In the genomic region with DNA sequence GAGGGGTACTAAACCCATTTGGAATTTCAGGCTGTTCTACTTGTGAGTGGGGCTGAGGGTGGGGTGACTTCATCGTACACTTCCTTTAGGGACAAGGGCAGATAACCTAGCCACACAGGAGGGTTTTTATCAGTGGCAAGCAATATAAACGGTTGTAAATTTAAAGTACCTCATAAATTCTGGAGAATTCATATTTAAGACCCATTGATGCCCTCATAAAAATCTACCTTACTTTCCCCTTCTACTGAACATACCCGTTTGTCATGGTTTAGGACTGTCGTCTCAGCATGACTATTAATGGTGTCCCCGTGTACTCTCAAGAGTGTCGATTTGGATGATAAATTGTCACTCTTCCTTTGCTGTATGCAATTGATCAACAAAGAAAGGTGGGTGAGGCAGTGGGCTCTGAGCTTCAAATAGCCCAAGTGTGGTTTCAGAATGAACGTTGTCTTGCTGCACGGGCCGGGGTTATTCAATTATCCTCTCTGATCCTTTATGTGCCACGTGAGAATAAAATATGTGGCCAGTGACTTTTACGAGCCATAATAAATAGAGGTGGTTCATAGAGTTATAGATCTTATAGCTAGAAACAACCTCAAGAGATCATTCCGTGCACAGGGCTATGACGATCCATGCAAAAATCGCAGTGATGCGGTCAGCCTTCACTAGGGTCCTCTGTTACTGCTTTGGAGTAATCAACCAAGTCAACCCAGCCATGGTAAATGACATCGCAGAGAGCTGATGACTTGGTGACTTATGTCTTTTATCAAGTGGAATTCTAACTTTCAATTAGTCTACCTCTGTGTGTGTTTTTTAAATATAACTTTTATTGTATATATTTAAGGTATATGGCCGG, we compare ENCODE assay signal across 1 cellular context.
A peak's percentile ranks its signal among the peaks of the same experiment; 100 is the strongest.
TF ChIP-seq lines count a peak whose summit lies in the region.

No MANE protein-coding gene starts in this region.

TF ChIP-seq in HEK293, 187 proteins besides CTCF, POLR2A, EP300 and RAD21 (continued from another document and continues in another):
- TF ChIP-seq, protein P1, sequence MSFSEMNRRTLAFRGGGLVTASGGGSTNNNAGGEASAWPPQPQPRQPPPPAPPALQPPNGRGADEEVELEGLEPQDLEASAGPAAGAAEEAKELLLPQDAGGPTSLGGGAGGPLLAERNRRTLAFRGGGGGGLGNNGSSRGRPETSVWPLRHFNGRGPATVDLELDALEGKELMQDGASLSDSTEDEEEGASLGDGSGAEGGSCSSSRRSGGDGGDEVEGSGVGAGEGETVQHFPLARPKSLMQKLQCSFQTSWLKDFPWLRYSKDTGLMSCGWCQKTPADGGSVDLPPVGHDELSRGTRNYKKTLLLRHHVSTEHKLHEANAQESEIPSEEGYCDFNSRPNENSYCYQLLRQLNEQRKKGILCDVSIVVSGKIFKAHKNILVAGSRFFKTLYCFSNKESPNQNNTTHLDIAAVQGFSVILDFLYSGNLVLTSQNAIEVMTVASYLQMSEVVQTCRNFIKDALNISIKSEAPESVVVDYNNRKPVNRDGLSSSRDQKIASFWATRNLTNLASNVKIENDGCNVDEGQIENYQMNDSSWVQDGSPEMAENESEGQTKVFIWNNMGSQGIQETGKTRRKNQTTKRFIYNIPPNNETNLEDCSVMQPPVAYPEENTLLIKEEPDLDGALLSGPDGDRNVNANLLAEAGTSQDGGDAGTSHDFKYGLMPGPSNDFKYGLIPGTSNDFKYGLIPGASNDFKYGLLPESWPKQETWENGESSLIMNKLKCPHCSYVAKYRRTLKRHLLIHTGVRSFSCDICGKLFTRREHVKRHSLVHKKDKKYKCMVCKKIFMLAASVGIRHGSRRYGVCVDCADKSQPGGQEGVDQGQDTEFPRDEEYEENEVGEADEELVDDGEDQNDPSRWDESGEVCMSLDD (tag by site-specific recombination; IDR thresholded peaks at IDR 0.05): no peak
- TF ChIP-seq ZNF596 (tag by site-specific recombination; IDR thresholded peaks at IDR 0.05): no peak
- TF ChIP-seq, protein P2, sequence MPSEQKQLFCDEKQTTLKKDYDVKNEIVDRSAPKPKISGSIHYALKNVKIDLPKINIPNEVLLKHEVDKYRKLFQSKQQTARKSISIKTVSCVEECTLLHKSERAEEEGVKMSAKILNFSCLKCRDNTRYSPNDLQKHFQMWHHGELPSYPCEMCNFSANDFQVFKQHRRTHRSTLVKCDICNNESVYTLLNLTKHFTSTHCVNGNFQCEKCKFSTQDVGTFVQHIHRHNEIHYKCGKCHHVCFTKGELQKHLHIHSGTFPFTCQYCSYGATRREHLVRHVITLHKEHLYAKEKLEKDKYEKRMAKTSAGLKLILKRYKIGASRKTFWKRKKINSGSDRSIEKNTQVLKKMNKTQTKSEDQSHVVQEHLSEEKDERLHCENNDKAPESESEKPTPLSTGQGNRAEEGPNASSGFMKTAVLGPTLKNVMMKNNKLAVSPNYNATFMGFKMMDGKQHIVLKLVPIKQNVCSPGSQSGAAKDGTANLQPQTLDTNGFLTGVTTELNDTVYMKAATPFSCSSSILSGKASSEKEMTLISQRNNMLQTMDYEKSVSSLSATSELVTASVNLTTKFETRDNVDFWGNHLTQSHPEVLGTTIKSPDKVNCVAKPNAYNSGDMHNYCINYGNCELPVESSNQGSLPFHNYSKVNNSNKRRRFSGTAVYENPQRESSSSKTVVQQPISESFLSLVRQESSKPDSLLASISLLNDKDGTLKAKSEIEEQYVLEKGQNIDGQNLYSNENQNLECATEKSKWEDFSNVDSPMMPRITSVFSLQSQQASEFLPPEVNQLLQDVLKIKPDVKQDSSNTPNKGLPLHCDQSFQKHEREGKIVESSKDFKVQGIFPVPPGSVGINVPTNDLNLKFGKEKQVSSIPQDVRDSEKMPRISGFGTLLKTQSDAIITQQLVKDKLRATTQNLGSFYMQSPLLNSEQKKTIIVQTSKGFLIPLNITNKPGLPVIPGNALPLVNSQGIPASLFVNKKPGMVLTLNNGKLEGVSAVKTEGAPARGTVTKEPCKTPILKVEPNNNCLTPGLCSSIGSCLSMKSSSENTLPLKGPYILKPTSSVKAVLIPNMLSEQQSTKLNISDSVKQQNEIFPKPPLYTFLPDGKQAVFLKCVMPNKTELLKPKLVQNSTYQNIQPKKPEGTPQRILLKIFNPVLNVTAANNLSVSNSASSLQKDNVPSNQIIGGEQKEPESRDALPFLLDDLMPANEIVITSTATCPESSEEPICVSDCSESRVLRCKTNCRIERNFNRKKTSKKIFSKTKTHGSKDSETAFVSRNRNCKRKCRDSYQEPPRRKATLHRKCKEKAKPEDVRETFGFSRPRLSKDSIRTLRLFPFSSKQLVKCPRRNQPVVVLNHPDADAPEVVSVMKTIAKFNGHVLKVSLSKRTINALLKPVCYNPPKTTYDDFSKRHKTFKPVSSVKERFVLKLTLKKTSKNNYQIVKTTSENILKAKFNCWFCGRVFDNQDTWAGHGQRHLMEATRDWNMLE (tag by site-specific recombination; conservative IDR thresholded peaks at IDR 0.05; ENCODE audit: low read depth): no peak
- TF ChIP-seq, protein P3, sequence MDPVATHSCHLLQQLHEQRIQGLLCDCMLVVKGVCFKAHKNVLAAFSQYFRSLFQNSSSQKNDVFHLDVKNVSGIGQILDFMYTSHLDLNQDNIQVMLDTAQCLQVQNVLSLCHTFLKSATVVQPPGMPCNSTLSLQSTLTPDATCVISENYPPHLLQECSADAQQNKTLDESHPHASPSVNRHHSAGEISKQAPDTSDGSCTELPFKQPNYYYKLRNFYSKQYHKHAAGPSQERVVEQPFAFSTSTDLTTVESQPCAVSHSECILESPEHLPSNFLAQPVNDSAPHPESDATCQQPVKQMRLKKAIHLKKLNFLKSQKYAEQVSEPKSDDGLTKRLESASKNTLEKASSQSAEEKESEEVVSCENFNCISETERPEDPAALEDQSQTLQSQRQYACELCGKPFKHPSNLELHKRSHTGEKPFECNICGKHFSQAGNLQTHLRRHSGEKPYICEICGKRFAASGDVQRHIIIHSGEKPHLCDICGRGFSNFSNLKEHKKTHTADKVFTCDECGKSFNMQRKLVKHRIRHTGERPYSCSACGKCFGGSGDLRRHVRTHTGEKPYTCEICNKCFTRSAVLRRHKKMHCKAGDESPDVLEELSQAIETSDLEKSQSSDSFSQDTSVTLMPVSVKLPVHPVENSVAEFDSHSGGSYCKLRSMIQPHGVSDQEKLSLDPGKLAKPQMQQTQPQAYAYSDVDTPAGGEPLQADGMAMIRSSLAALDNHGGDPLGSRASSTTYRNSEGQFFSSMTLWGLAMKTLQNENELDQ (tag by site-specific recombination; IDR thresholded peaks at IDR 0.05; ENCODE audit: low read depth): peak; percentile 52; the same call in 1 of the 2 replicates
- TF ChIP-seq SCRT1 (tag by site-specific recombination; IDR thresholded peaks at IDR 0.05; ENCODE audit: borderline replicate concordance): peak; percentile 7; the same call in 1 of the 2 replicates
- no peak for TF ChIP-seq GLIS2 (tag by site-specific recombination; IDR thresholded peaks at IDR 0.05)
- TF ChIP-seq, protein P4, sequence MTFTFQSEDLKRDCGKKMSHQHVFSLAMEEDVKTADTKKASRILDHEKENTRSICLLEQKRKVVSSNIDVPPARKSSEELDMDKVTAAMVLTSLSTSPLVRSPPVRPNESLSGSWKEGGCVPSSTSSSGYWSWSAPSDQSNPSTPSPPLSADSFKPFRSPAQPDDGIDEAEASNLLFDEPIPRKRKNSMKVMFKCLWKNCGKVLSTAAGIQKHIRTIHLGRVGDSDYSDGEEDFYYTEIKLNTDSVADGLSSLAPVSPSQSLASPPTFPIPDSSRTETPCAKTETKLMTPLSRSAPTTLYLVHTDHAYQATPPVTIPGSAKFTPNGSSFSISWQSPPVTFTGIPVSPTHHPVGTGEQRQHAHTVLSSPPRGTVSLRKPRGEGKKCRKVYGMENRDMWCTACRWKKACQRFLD (tag by site-specific recombination; IDR thresholded peaks at IDR 0.05): no peak
- no peak for TF ChIP-seq ZBTB7A (tag by site-specific recombination; IDR thresholded peaks at IDR 0.05; ENCODE audit: low read depth)
- peak; percentile 99; the same call in 1 of the 2 replicates for TF ChIP-seq MZF1 (tag by site-specific recombination; IDR thresholded peaks at IDR 0.05; ENCODE audit: borderline replicate concordance)
- no peak for TF ChIP-seq ZNF433 (tag by site-specific recombination; IDR thresholded peaks at IDR 0.05; ENCODE audit: low read depth)
- TF ChIP-seq KLF7 (tag by site-specific recombination; IDR thresholded peaks at IDR 0.05; ENCODE audit: borderline replicate concordance): peak; percentile 45; the same call in 1 of the 2 replicates
- TF ChIP-seq GLI4 (tag by site-specific recombination; IDR thresholded peaks at IDR 0.05): no peak
- TF ChIP-seq ZNF341 (tag by site-specific recombination; IDR thresholded peaks at IDR 0.05; ENCODE audit: low read depth): peak; percentile 89
- TF ChIP-seq IKZF3 (tag by site-specific recombination; IDR thresholded peaks at IDR 0.05): peak; percentile 68
- 0 out of 2 replicates have a peak, but pooled peaks have one; percentile 25 for TF ChIP-seq BCL11A (tag by site-specific recombination; IDR thresholded peaks at IDR 0.05; ENCODE audit: low read depth)
- TF ChIP-seq, protein P5, sequence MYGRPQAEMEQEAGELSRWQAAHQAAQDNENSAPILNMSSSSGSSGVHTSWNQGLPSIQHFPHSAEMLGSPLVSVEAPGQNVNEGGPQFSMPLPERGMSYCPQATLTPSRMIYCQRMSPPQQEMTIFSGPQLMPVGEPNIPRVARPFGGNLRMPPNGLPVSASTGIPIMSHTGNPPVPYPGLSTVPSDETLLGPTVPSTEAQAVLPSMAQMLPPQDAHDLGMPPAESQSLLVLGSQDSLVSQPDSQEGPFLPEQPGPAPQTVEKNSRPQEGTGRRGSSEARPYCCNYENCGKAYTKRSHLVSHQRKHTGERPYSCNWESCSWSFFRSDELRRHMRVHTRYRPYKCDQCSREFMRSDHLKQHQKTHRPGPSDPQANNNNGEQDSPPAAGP (tag by site-specific recombination; IDR thresholded peaks at IDR 0.05): no peak
- peak; percentile 77; the same call in 1 of the 2 replicates for TF ChIP-seq OVOL3 (tag by site-specific recombination; IDR thresholded peaks at IDR 0.05)
- TF ChIP-seq ZNF626 (tag by site-specific recombination; IDR thresholded peaks at IDR 0.05): no peak
- TF ChIP-seq ZIC2 (tag by site-specific recombination; IDR thresholded peaks at IDR 0.05): 0 out of 2 replicates have a peak, but pooled peaks have one; percentile 5
- peak; percentile 53 for TF ChIP-seq ZBTB17 (tag by site-specific recombination; IDR thresholded peaks at IDR 0.05)
- TF ChIP-seq ZNF121 (tag by site-specific recombination; IDR thresholded peaks at IDR 0.05): peak; percentile 99
- no peak for TF ChIP-seq ZNF146 (tag by site-specific recombination; IDR thresholded peaks at IDR 0.05)
- peak; percentile 73; the same call in 1 of the 2 replicates for TF ChIP-seq ZNF561 (tag by site-specific recombination; IDR thresholded peaks at IDR 0.05; ENCODE audit: borderline replicate concordance)
- TF ChIP-seq, protein P6, sequence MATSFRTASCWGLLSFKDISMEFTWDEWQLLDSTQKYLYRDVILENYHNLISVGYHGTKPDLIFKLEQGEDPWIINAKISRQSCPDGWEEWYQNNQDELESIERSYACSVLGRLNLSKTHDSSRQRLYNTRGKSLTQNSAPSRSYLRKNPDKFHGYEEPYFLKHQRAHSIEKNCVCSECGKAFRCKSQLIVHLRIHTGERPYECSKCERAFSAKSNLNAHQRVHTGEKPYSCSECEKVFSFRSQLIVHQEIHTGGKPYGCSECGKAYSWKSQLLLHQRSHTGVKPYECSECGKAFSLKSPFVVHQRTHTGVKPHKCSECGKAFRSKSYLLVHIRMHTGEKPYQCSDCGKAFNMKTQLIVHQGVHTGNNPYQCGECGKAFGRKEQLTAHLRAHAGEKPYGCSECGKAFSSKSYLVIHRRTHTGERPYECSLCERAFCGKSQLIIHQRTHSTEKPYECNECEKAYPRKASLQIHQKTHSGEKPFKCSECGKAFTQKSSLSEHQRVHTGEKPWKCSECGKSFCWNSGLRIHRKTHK (tag by site-specific recombination; IDR thresholded peaks at IDR 0.05): no peak
- TF ChIP-seq, protein P7, sequence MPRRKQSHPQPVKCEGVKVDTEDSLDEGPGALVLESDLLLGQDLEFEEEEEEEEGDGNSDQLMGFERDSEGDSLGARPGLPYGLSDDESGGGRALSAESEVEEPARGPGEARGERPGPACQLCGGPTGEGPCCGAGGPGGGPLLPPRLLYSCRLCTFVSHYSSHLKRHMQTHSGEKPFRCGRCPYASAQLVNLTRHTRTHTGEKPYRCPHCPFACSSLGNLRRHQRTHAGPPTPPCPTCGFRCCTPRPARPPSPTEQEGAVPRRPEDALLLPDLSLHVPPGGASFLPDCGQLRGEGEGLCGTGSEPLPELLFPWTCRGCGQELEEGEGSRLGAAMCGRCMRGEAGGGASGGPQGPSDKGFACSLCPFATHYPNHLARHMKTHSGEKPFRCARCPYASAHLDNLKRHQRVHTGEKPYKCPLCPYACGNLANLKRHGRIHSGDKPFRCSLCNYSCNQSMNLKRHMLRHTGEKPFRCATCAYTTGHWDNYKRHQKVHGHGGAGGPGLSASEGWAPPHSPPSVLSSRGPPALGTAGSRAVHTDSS (tag by site-specific recombination; IDR thresholded peaks at IDR 0.05): peak; percentile 19; the same call in 1 of the 2 replicates
- TF ChIP-seq ZNF560 (tag by site-specific recombination; IDR thresholded peaks at IDR 0.05; ENCODE audit: borderline replicate concordance): no peak
- peak; percentile 77 for TF ChIP-seq GLIS1 (tag by site-specific recombination; IDR thresholded peaks at IDR 0.05)
- TF ChIP-seq ZNF335 (tag by site-specific recombination; conservative IDR thresholded peaks at IDR 0.05): peak; percentile 54; the same call in 1 of the 2 replicates
- TF ChIP-seq, protein P8, sequence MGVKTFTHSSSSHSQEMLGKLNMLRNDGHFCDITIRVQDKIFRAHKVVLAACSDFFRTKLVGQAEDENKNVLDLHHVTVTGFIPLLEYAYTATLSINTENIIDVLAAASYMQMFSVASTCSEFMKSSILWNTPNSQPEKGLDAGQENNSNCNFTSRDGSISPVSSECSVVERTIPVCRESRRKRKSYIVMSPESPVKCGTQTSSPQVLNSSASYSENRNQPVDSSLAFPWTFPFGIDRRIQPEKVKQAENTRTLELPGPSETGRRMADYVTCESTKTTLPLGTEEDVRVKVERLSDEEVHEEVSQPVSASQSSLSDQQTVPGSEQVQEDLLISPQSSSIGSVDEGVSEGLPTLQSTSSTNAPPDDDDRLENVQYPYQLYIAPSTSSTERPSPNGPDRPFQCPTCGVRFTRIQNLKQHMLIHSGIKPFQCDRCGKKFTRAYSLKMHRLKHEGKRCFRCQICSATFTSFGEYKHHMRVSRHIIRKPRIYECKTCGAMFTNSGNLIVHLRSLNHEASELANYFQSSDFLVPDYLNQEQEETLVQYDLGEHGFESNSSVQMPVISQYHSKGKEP (tag by site-specific recombination; IDR thresholded peaks at IDR 0.05): 0 out of 2 replicates have a peak, but pooled peaks have one; percentile 51
- TF ChIP-seq ZNF112 (tag by site-specific recombination; IDR thresholded peaks at IDR 0.05): no peak
- peak; percentile 71; the same call in 1 of the 2 replicates for TF ChIP-seq ZXDB (tag by site-specific recombination; IDR thresholded peaks at IDR 0.05)
- TF ChIP-seq ZNF404 (tag by site-specific recombination; IDR thresholded peaks at IDR 0.05): no peak
- TF ChIP-seq ZNF558 (tag by site-specific recombination; IDR thresholded peaks at IDR 0.05): 0 out of 2 replicates have a peak, but pooled peaks have one; percentile 13
